In genomic region chr14:105398044-105398725, GRCh38 we compare ENCODE assay signal across 1 cellular context.
TF ChIP-seq lines count a peak whose summit lies in the region.

Gene TEX22 (plus strand): TSS chr14:105398538. CDS start chr14:105399341, 803 bp downstream.

TF ChIP-seq in K562, 482 proteins besides CTCF, POLR2A, EP300 and RAD21 (continued from another document and continues in another):
- TF ChIP-seq ZNF280B (CRISPR knock-in tag; IDR thresholded peaks at IDR 0.05) (no peak), ZBTB49 (CRISPR knock-in tag; IDR thresholded peaks at IDR 0.05; ENCODE audit: borderline replicate concordance) (no peak), ZKSCAN8 (CRISPR knock-in tag; IDR thresholded peaks at IDR 0.05) (no peak), ZNF589 (CRISPR knock-in tag; IDR thresholded peaks at IDR 0.05; ENCODE audit: low read depth) (peak; percentile 88), NCOA6 (IDR thresholded peaks at IDR 0.05) (no peak), JUNB (CRISPR knock-in tag; conservative IDR thresholded peaks at IDR 0.05) (no peak), PTTG1 (tag; IDR thresholded peaks at IDR 0.05; ENCODE audit: low read depth) (no peak), SPI1 (IDR thresholded peaks at IDR 0.05; ENCODE audit: borderline replicate concordance, low read depth, low read length) (no peak), SIN3B (IDR thresholded peaks at IDR 0.05; ENCODE audit: low read depth) (peak; percentile 46; the same call in 1 of the 2 replicates), ZBTB2 (IDR thresholded peaks at IDR 0.05) (0 out of 2 replicates have a peak, but pooled peaks have one; percentile 34), ZZZ3 (IDR thresholded peaks at IDR 0.05) (no peak), RBM34 (IDR thresholded peaks at IDR 0.05; ENCODE audit: borderline replicate concordance, insufficient read depth, low read length) (no peak), U2AF2 (optimal IDR thresholded peaks at IDR 0.05; ENCODE audit: low read depth, low read length) (no peak), BRF1 (IDR thresholded peaks at IDR 0.05; ENCODE audit: borderline replicate concordance, extremely low read depth, insufficient read length) (no peak), BRD4 (IDR thresholded peaks at IDR 0.05) (no peak), YY1 (IDR thresholded peaks at IDR 0.05; ENCODE audit: borderline replicate concordance in 1 of 3, control insufficient read depth in 1 of 3, extremely low read depth in 1 of 3, insufficient read depth in 3 of 3, insufficient read length in 1 of 3, insufficient replicate concordance in 2 of 3, low read depth in 1 of 3, low read length in 2 of 3) (peak in 2 of 3 experiments; percentile 36 to 56), ZBTB1 (CRISPR knock-in tag; IDR thresholded peaks at IDR 0.05; ENCODE audit: borderline replicate concordance, low read depth) (no peak), POU5F1 (IDR thresholded peaks at IDR 0.05; ENCODE audit: borderline replicate concordance, low read depth, low read length, partially characterized antibody) (no peak), POLR3G (IDR thresholded peaks at IDR 0.05; ENCODE audit: extremely low read depth, insufficient read length, insufficient replicate concordance) (no peak), FOXJ3 (CRISPR knock-in tag; IDR thresholded peaks at IDR 0.05) (no peak), HES1 (IDR thresholded peaks at IDR 0.05; ENCODE audit: low read depth) (no peak), ZNF318 (IDR thresholded peaks at IDR 0.05; ENCODE audit: borderline replicate concordance in 1 of 2, low read depth in 1 of 2) (no peak), CBX8 (IDR thresholded peaks at IDR 0.05; ENCODE audit: borderline replicate concordance, extremely low read depth, low read depth, low read length, poor library complexity, severe bottlenecking) (no peak), CREB3L1 (IDR thresholded peaks at IDR 0.05; ENCODE audit: borderline replicate concordance, low read depth) (peak; percentile 82; the same call in 1 of the 2 replicates), USF2 (CRISPR knock-in tag; IDR thresholded peaks at IDR 0.05) (no peak), MLLT1 (IDR thresholded peaks at IDR 0.05) (no peak), PKNOX1 (IDR thresholded peaks at IDR 0.05) (no peak), SLC30A9 (CRISPR knock-in tag; IDR thresholded peaks at IDR 0.05) (no peak), KLF13 (tag; IDR thresholded peaks at IDR 0.05; ENCODE audit: borderline replicate concordance, low read depth) (no peak), ZNF785 (CRISPR knock-in tag; IDR thresholded peaks at IDR 0.05) (no peak), ZNF830 (CRISPR knock-in tag; IDR thresholded peaks at IDR 0.05) (no peak), TAF7 (tag; IDR thresholded peaks at IDR 0.05) (no peak), NR2C2 (CRISPR knock-in tag; IDR thresholded peaks at IDR 0.05) (no peak), NR2C2 (tag; IDR thresholded peaks at IDR 0.05) (peak; percentile 69), SIN3A (IDR thresholded peaks at IDR 0.05; ENCODE audit: borderline replicate concordance in 2 of 2, control insufficient read depth in 1 of 2, low read depth in 2 of 2, low read length in 2 of 2) (no peak), NBN (IDR thresholded peaks at IDR 0.05; ENCODE audit: low read depth) (no peak), TBP (optimal IDR thresholded peaks at IDR 0.05; ENCODE audit: low read depth, low read length) (peak; percentile 22), RNF2 (IDR thresholded peaks at IDR 0.05) (no peak)
